In genomic region chr12:122081108-122081696, GRCh38 we compare ENCODE assay signal across 8 cellular contexts. TPM values are rescaled to one million over a fixed set of nuclear protein-coding genes. Genes with fewer than 3 reads are reported as not detected.
DNase-seq lines count a peak whose midpoint lies in the region; ATAC-seq and TF ChIP-seq lines count a peak whose summit lies in the region.

No MANE protein-coding gene starts in this region.

- TF ChIP-seq CTCF in Calu3 (IDR thresholded peaks at IDR 0.05; ENCODE audit: unreplicated experiment) (no peak), dorsolateral prefrontal cortex (IDR thresholded peaks at IDR 0.05 in 54 of 56, conservative IDR thresholded peaks at IDR 0.05 in 2 of 56; ENCODE audit: low read depth in 1 of 56, partially characterized antibody in 56 of 56) (no peak)

- DNase-seq in Calu3 (no peak), OCI-M1 (lab: John Stamatoyannopoulos, UW) (peak; percentile 60), dorsolateral prefrontal cortex (peak in 1 of 10 donors; percentile 30)
- no peak for DNase-seq in naive thymus-derived CD4-positive, alpha-beta T cell
- DNase-seq in activated CD8-positive, alpha-beta memory T cell treated with anti-CD3 and anti-CD28 coated beads, Interleukin-2, amount 50 U/mL, for 4 hours = no peak
- no peak for DNase-seq in activated CD4-positive, CD25-positive, alpha-beta regulatory T cell treated with anti-CD3 and anti-CD28 coated beads, Interleukin-2, amount 50 U/mL, for 72 hours

- peak overlapping the region in 53 of 59 donors; percentile 3 to 86 (median 63) for H3K27ac ChIP-seq in dorsolateral prefrontal cortex
- H3K27ac ChIP-seq in naive thymus-derived CD4-positive, alpha-beta T cell (ENCODE audit: low read depth, low read length) = peak overlapping the region; percentile 82

- no peaks in the 10 kb centered on the region for H3K27me3 Mint-ChIP-seq in Calu3 (ENCODE audit: unreplicated experiment)
- H3K27me3 Mint-ChIP-seq in naive thymus-derived CD4-positive, alpha-beta T cell = no peaks in the 10 kb centered on the region

- no peaks in the 10 kb centered on the region for H3K9me3 ChIP-seq in naive thymus-derived CD4-positive, alpha-beta T cell (ENCODE audit: control insufficient read depth in 2 of 3, low read length in 3 of 3)

- H3K4me3 Mint-ChIP-seq in Calu3 (ENCODE audit: low read depth, unreplicated experiment) = peak overlapping the region; percentile 68
- peak overlapping the region; percentile 85 to 100 (median 98) for H3K4me3 Mint-ChIP-seq in naive thymus-derived CD4-positive, alpha-beta T cell

- intact Hi-C loops in Calu3 (cut with micrococcal nuclease; ENCODE audit: unreplicated experiment) = loop anchor here (2.0 kb wide), 2 partner anchors 18 to 40 kb away; no protein-coding TSS in a partner anchor
- intact Hi-C loops in dorsolateral prefrontal cortex (cut with DNase I) = loop anchor here in 1 of 2 donors (5.0 kb wide), 1 partner anchor 736 kb away; no protein-coding TSS in a partner anchor
- intact Hi-C loops in naive thymus-derived CD4-positive, alpha-beta T cell (cut with micrococcal nuclease) = loop anchor here in 1 of 2 donors (1.0 to 10.0 kb wide), 4 partner anchors 18 to 884 kb away; partner anchors contain the start of gene ABCB9

- H3K36me3 ChIP-seq in naive thymus-derived CD4-positive, alpha-beta T cell (ENCODE audit: control insufficient read depth in 2 of 3, insufficient read depth in 3 of 3, low read length in 3 of 3) = peaks cover 0 to 10% (median 0%) of the 10 kb centered on the region in 3 experiments

- peak overlapping the region; percentile 81 for H3K27ac Mint-ChIP-seq in Calu3 (ENCODE audit: unreplicated experiment)
- H3K27ac Mint-ChIP-seq in naive thymus-derived CD4-positive, alpha-beta T cell = peak overlapping the region; percentile 82 to 99 (median 88)

- H3K36me3 Mint-ChIP-seq in Calu3 (ENCODE audit: insufficient read depth, unreplicated experiment) = peaks cover 52% of the 10 kb centered on the region
- peaks cover 0 to 32% (median 15%) of the 10 kb centered on the region in 5 donors for H3K36me3 Mint-ChIP-seq in naive thymus-derived CD4-positive, alpha-beta T cell

- POLR2A ChIA-PET in naive thymus-derived CD4-positive, alpha-beta T cell (lab: Charles Lee) = interaction anchor here (0.6 to 8.8 kb wide), 12 partner anchors 9 to 679 kb away, joined by 3 to 150 read pairs (median 4); no protein-coding TSS in a partner anchor

- H3K4me1 Mint-ChIP-seq in Calu3 (ENCODE audit: low read depth, unreplicated experiment) = peaks cover 31% of the 10 kb centered on the region
- peaks cover 5 to 66% (median 46%) of the 10 kb centered on the region in 7 donors for H3K4me1 Mint-ChIP-seq in naive thymus-derived CD4-positive, alpha-beta T cell

- ATAC-seq in naive thymus-derived CD4-positive, alpha-beta T cell = no peak
- ATAC-seq in GM18858 (IDR thresholded peaks at IDR 0.05; ENCODE audit: unreplicated experiment) (no peak), HG03457 (IDR thresholded peaks at IDR 0.05; ENCODE audit: unreplicated experiment) (no peak)

- H3K27me3 ChIP-seq in dorsolateral prefrontal cortex = no peaks in the 10 kb centered on the region
- no peaks in the 10 kb centered on the region for H3K27me3 ChIP-seq in naive thymus-derived CD4-positive, alpha-beta T cell (ENCODE audit: control insufficient read depth in 2 of 2, insufficient read depth in 2 of 2, low read length in 2 of 2)

- BruUV-seq in Calu3 (replicated peaks; lab: Mats Ljungman, UMichigan) = no TSS peak

- peaks cover 32 to 41% of the 10 kb centered on the region in 2 donors for H3K4me1 ChIP-seq in naive thymus-derived CD4-positive, alpha-beta T cell (ENCODE audit: control insufficient read depth in 2 of 2, insufficient read depth in 2 of 2, low read length in 2 of 2)

- H3K9me3 Mint-ChIP-seq in Calu3 (ENCODE audit: low read depth, unreplicated experiment) = no peaks in the 10 kb centered on the region
- peaks cover 0 to 2% (median 0%) of the 10 kb centered on the region in 11 donors for H3K9me3 Mint-ChIP-seq in naive thymus-derived CD4-positive, alpha-beta T cell

- CTCF ChIA-PET in Calu3 (lab: Charles Lee) = interaction anchor here (0.5 to 2.7 kb wide), 12 partner anchors 12 to 193 kb away, joined by 3 to 30 read pairs (median 4); partner anchors contain the start of gene PSMD9
- CTCF ChIA-PET in naive thymus-derived CD4-positive, alpha-beta T cell (lab: Charles Lee) = interaction anchor here (0.9 to 3.7 kb wide), 8 partner anchors 8 to 385 kb away, joined by 3 to 30 read pairs (median 4); no protein-coding TSS in a partner anchor

- peak overlapping the region in 58 of 59 donors; percentile 13 to 96 (median 82) for H3K4me3 ChIP-seq in dorsolateral prefrontal cortex
- H3K4me3 ChIP-seq in naive thymus-derived CD4-positive, alpha-beta T cell (ENCODE audit: low read length) = peak overlapping the region; percentile 66

RNA-seq across cellular contexts. Expression of gene MLXIP, which starts 2.6 kb away (rescaled TPM):
- total RNA-seq in Calu3 (2022) (55.3 and 58.7 TPM in 2 replicates), dorsolateral prefrontal cortex (10 to 100 TPM; 22.2 to 78.4 (median 49.7) TPM)
- total RNA-seq in naive thymus-derived CD4-positive, alpha-beta T cell = 100 to 1,000 TPM in 4 of 5 experiments, 10 to 100 TPM in 1; 57.0 to 123 (median 115) TPM
- 10 to 100 TPM; 17.4 to 29.8 TPM for polyA plus RNA-seq in naive thymus-derived CD4-positive, alpha-beta T cell

RNA-seq across cellular contexts. Expression of gene BCL7A, which starts 59.5 kb away (rescaled TPM):
- total RNA-seq in Calu3 (2022) (21.0 and 25.5 TPM in 2 replicates), dorsolateral prefrontal cortex (10 to 100 TPM; 25.2 to 50.3 (median 39.4) TPM)
- total RNA-seq in naive thymus-derived CD4-positive, alpha-beta T cell = 1 to 10 TPM; 4.1 to 6.6 (median 5.4) TPM
- 10 to 100 TPM in 1 of 2 donors, 1 to 10 TPM in 1; 4.0 to 11.9 TPM for polyA plus RNA-seq in naive thymus-derived CD4-positive, alpha-beta T cell
